In genomic region chrX:41563881-41564280, GRCh38 we compare ENCODE assay signal across 17 cellular contexts.
DNase-seq lines count a peak whose midpoint lies in the region; ATAC-seq and TF ChIP-seq lines count a peak whose summit lies in the region.
"Had no signal": no experiment of that assay in that cellular context is flagged by ENCODE, and none has a peak within 500 bp of the region (broad histone marks: within the 10 kb centered on the region; RNA-seq: fewer than 3 reads in every experiment).

No MANE protein-coding gene starts in this region.

- H3K4me2 ChIP-seq in IMR-90 (ENCODE audit: low read depth, low read length), result no peak overlapping the region
- H3K4me2 ChIP-seq in mesenchymal stem cell (ENCODE audit: low read length, poor library complexity, severe bottlenecking), result no peak overlapping the region

- H3K18ac ChIP-seq in IMR-90 (ENCODE audit: low read depth, low read length) (no peak overlapping the region), mesenchymal stem cell (ENCODE audit: low read depth in 1 of 2, low read length in 2 of 2) (no peak overlapping the region)

- WGBS in IMR-90 (ENCODE audit: extremely low coverage in 2 of 2, insufficient read length in 1 of 2), 2 experiments, result no CpG with 5 or more reads among the region's 3 CpGs
- no CpG with 5 or more reads among the region's 3 CpGs for WGBS in mesenchymal stem cell

- BruUV-seq in IMR-90 (replicated peaks; lab: Mats Ljungman, UMichigan), result no TSS peak

- H3K14ac ChIP-seq in IMR-90 (replicated peaks; ENCODE audit: low read depth, low read length) (no peak overlapping the region), mesenchymal stem cell (ENCODE audit: low read length in 2 of 2) (no peak overlapping the region)

- H3K79me1 ChIP-seq in IMR-90 (ENCODE audit: low read depth in 1 of 2, low read length in 2 of 2) (no peaks in the 10 kb centered on the region), mesenchymal stem cell (replicated peaks; ENCODE audit: low read length, poor library complexity, severe bottlenecking) (peaks cover 2% of the 10 kb centered on the region)

- no peak for TF ChIP-seq POLR2A in IMR-90 (IDR thresholded peaks at IDR 0.05; ENCODE audit: low read depth, low read length)

- ATAC-seq in IMR-90 (ENCODE audit: low read depth) (no peak), HG02759 (IDR thresholded peaks at IDR 0.05; ENCODE audit: unreplicated experiment) (no peak), HG02623 (IDR thresholded peaks at IDR 0.05; ENCODE audit: unreplicated experiment) (no peak), HG02588 (IDR thresholded peaks at IDR 0.05; ENCODE audit: unreplicated experiment) (no peak)
- ATAC-seq: HepG2 had no signal

- no peak overlapping the region for H4K5ac ChIP-seq in IMR-90 (ENCODE audit: low read depth, low read length)

- H4K8ac ChIP-seq in IMR-90 (ENCODE audit: low read depth in 2 of 2, low read length in 2 of 2), result no peak overlapping the region
- H4K8ac ChIP-seq in mesenchymal stem cell (ENCODE audit: low read length), result no peak overlapping the region

- H2BK120ac ChIP-seq in IMR-90 (ENCODE audit: low read depth, low read length), result no peak overlapping the region
- H2BK120ac ChIP-seq in mesenchymal stem cell (ENCODE audit: low read depth, low read length), result no peak overlapping the region

- dilution Hi-C loops in IMR-90 (cut with HindIII; ENCODE audit: low sequenced_read_pairs, unreplicated experiment), result no loop called here

- intact Hi-C loops in IMR-90 (cut with micrococcal nuclease), result loop anchor here (5.0 kb wide), 1 partner anchor 213 kb away; no protein-coding TSS in a partner anchor

- H2BK15ac ChIP-seq in IMR-90 (ENCODE audit: low read depth, low read length) (no peak overlapping the region), mesenchymal stem cell (ENCODE audit: low read depth, poor library complexity, severe bottlenecking) (no peak overlapping the region)

- H2AFZ ChIP-seq in IMR-90 (replicated peaks; ENCODE audit: low read length, poor library complexity) (no peak overlapping the region), mesenchymal stem cell (ENCODE audit: low read depth, low read length) (no peak overlapping the region)

- H3K9me3 ChIP-seq in IMR-90 (ENCODE audit: control insufficient read depth, insufficient read depth, low read length), result no peaks in the 10 kb centered on the region
- no peaks in the 10 kb centered on the region for H3K9me3 ChIP-seq in mesenchymal stem cell (ENCODE audit: control insufficient read depth, low read length)

- in situ Hi-C loops in IMR-90 (cut with MboI; ENCODE audit: low sequenced_read_pairs), result loop anchor here (25.0 kb wide), 1 partner anchor 523 kb away; no protein-coding TSS in a partner anchor
- in situ Hi-C loops in brain microvascular endothelial cell (cut with HindIII; ENCODE audit: low pct_ligation_motif_present, low sequenced_read_pairs), result no loop called here

- H3K4me1 ChIP-seq in IMR-90 (ENCODE audit: control insufficient read depth, insufficient read depth, low read length), result peaks cover 3% of the 10 kb centered on the region
- H3K4me1 ChIP-seq in mesenchymal stem cell (ENCODE audit: control insufficient read depth, insufficient read depth, low read depth, low read length), result no peaks in the 10 kb centered on the region

- no peak overlapping the region for H3K4me3 ChIP-seq in IMR-90 (ENCODE audit: insufficient read depth, low read depth, low read length)
- H3K4me3 ChIP-seq in brain microvascular endothelial cell (ENCODE audit: low read depth, low read length), result no peak overlapping the region
- H3K4me3 ChIP-seq in mesenchymal stem cell (ENCODE audit: insufficient read depth in 1 of 2, low read depth in 1 of 2, low read length in 2 of 2), result no peak overlapping the region

- H3K36me3 ChIP-seq in IMR-90 (ENCODE audit: control insufficient read depth, insufficient read depth, low read length) (no peaks in the 10 kb centered on the region), brain microvascular endothelial cell (replicated peaks) (no peaks in the 10 kb centered on the region), mesenchymal stem cell (ENCODE audit: control insufficient read depth in 1 of 2, insufficient read depth in 2 of 2, low read depth in 1 of 2, low read length in 2 of 2) (peaks cover 0 to 3% of the 10 kb centered on the region in 2 experiments)

- H2BK5ac ChIP-seq in IMR-90 (ENCODE audit: low read depth, low read length, poor library complexity, severe bottlenecking) (no peak overlapping the region), mesenchymal stem cell (ENCODE audit: low read depth, low read length, poor library complexity, severe bottlenecking) (no peak overlapping the region)

- H3K9me1 ChIP-seq in IMR-90 (ENCODE audit: insufficient read depth, low read length), result peaks cover 2% of the 10 kb centered on the region; the same call in 1 of the 2 replicates

- no peak overlapping the region for H4K91ac ChIP-seq in IMR-90 (ENCODE audit: insufficient read depth, low read depth, low read length)
- H4K91ac ChIP-seq in mesenchymal stem cell (ENCODE audit: low read length), result no peak overlapping the region

- H3K27me3 ChIP-seq in IMR-90 (ENCODE audit: control insufficient read depth, insufficient read depth, low read length) (no peaks in the 10 kb centered on the region), brain microvascular endothelial cell (replicated peaks) (no peaks in the 10 kb centered on the region), mesenchymal stem cell (ENCODE audit: control insufficient read depth in 1 of 2, insufficient read depth in 1 of 2, low read length in 2 of 2) (no peaks in the 10 kb centered on the region)

- H3K23ac ChIP-seq in IMR-90 (ENCODE audit: low read depth, low read length) (no peak overlapping the region), mesenchymal stem cell (ENCODE audit: low read length in 2 of 2) (no peak overlapping the region)

- H2AK5ac ChIP-seq in IMR-90 (ENCODE audit: low read depth, low read length), result no peak overlapping the region
- no peak overlapping the region for H2AK5ac ChIP-seq in mesenchymal stem cell (ENCODE audit: low read length, severe bottlenecking)

- POLR2A ChIA-PET in IMR-90 (lab: Charles Lee; ENCODE audit: unreplicated experiment), result no interaction called here

- H3K56ac ChIP-seq in IMR-90 (ENCODE audit: extremely low read depth, insufficient read depth, low read length), result no peak overlapping the region

- TF ChIP-seq CTCF in IMR-90 (conservative IDR thresholded peaks at IDR 0.05; ENCODE audit: low read depth, low read length) (no peak), brain microvascular endothelial cell (IDR thresholded peaks at IDR 0.05; ENCODE audit: low read depth, low read length, missing control alignments) (no peak)

- H3K9ac ChIP-seq in IMR-90 (ENCODE audit: low read depth, low read length) (no peak overlapping the region), mesenchymal stem cell (ENCODE audit: low read length) (no peak overlapping the region)

- H4K20me1 ChIP-seq in IMR-90 (ENCODE audit: insufficient read depth, low read length), result no peaks in the 10 kb centered on the region

- H3K4ac ChIP-seq in IMR-90 (ENCODE audit: low read depth, low read length), result no peak overlapping the region
- no peak overlapping the region for H3K4ac ChIP-seq in mesenchymal stem cell (ENCODE audit: low read depth in 1 of 2, low read length in 2 of 2)

- H2BK20ac ChIP-seq in IMR-90 (ENCODE audit: low read depth, low read length), result no peak overlapping the region

- no peak overlapping the region for H2BK12ac ChIP-seq in mesenchymal stem cell (ENCODE audit: low read length in 2 of 2)

- CTCF ChIA-PET in IMR-90 (lab: Yijun Ruan, JAX), result no interaction called here

- no peak for TF ChIP-seq RAD21 in IMR-90 (IDR thresholded peaks at IDR 0.05; ENCODE audit: low read length)

- H2AK9ac ChIP-seq in IMR-90 (replicated peaks; ENCODE audit: low read depth, low read length, poor library complexity), result no peak overlapping the region

- peak; percentile 38 for DNase-seq in EH (ENCODE audit: low read depth)
- DNase-seq in IMR-90, result peak; percentile 45
- DNase-seq in brain microvascular endothelial cell, result no peak
- DNase-seq in mesenchymal stem cell, result peak; percentile 40
- DNase-seq in NCI-H748 treated with DMSO at 0.1 percent for 48 hours (lab: John Stamatoyannopoulos, UW), result no peak
- DNase-seq: ACHN; CD4-positive, CD25-positive, alpha-beta regulatory T cell; DMS79 treated with DMSO at 0.1 percent for 48 hours; GDM1; GOT3; MM.1S; NCI-H1105; NCI-H1694 treated with DMSO at 0.1 percent for 48 hours had no signal

- no peak overlapping the region for H3K27ac ChIP-seq in IMR-90 (ENCODE audit: insufficient read depth, low read length)
- H3K27ac ChIP-seq in brain microvascular endothelial cell, result peak overlapping the region; percentile 57
- H3K27ac ChIP-seq in mesenchymal stem cell (ENCODE audit: low read length, poor library complexity, severe bottlenecking), result no peak overlapping the region

TF ChIP-seq in IMR-90, 13 proteins besides CTCF, POLR2A, EP300 and RAD21:
- TF ChIP-seq CEBPB (IDR thresholded peaks at IDR 0.05; ENCODE audit: low read depth, low read length), result 0 out of 2 replicates have a peak, but pooled peaks have one; percentile 4
- TF ChIP-seq MXI1 (IDR thresholded peaks at IDR 0.05; ENCODE audit: borderline replicate concordance, low read depth, low read length), result no peak
- TF ChIP-seq FOS (IDR thresholded peaks at IDR 0.05; ENCODE audit: low read depth, low read length), result 0 out of 2 replicates have a peak, but pooled peaks have one; percentile 14
- TF ChIP-seq, protein P1, sequence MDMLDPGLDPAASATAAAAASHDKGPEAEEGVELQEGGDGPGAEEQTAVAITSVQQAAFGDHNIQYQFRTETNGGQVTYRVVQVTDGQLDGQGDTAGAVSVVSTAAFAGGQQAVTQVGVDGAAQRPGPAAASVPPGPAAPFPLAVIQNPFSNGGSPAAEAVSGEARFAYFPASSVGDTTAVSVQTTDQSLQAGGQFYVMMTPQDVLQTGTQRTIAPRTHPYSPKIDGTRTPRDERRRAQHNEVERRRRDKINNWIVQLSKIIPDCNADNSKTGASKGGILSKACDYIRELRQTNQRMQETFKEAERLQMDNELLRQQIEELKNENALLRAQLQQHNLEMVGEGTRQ (IDR thresholded peaks at IDR 0.05; ENCODE audit: low read depth, low read length), result no peak
- no peak for TF ChIP-seq NFE2L2 (IDR thresholded peaks at IDR 0.05; ENCODE audit: low read depth, low read length)
- no peak for TF ChIP-seq RCOR1 (IDR thresholded peaks at IDR 0.05; ENCODE audit: insufficient replicate concordance, low read length)
- no peak for TF ChIP-seq MAZ (IDR thresholded peaks at IDR 0.05; ENCODE audit: borderline replicate concordance, low read depth, low read length)
- no peak for TF ChIP-seq CHD1 (IDR thresholded peaks at IDR 0.05; ENCODE audit: low read depth, low read length)
- no peak for TF ChIP-seq SMC3 (IDR thresholded peaks at IDR 0.05; ENCODE audit: low read depth, low read length)

Comparison
In these comparisons a context has a peak if more than half of its experiments do, and no peak if none do; other contexts are left out.
1. DNase-seq: peak in EH (single experiment), IMR-90 (single experiment) and mesenchymal stem cell (single experiment); none in brain microvascular endothelial cell (single experiment) and NCI-H748 treated with DMSO at 0.1 percent for 48 hours (single experiment).